In genomic region chr3:160886421-160886820, GRCh38 we compare ENCODE assay signal across 10 cellular contexts.
A peak's percentile ranks its signal among the peaks of the same experiment; 100 is the strongest.
DNase-seq lines count a peak whose midpoint lies in the region; ATAC-seq and TF ChIP-seq lines count a peak whose summit lies in the region.
"Had no signal": no experiment of that assay in that cellular context is flagged by ENCODE, and none has a peak within 500 bp of the region (broad histone marks: within the 10 kb centered on the region; RNA-seq: fewer than 3 reads in every experiment).

No MANE protein-coding gene starts in this region.

- peak; percentile 80 for ATAC-seq in GM19397 (IDR thresholded peaks at IDR 0.05; ENCODE audit: unreplicated experiment)
- ATAC-seq in HG02884 (IDR thresholded peaks at IDR 0.05; ENCODE audit: unreplicated experiment), result peak; percentile 81
- peak; percentile 89 for ATAC-seq in HG03575 (IDR thresholded peaks at IDR 0.05; ENCODE audit: extremely low read depth, insufficient number of reproducible peaks, low FRiP score, unreplicated experiment)

- WGBS in lower leg skin, 2 donors, result 69 to 100% methylated on average over 4 of the region's 4 CpGs

- intact Hi-C loops in lower leg skin (cut with DNase I; ENCODE audit: low total_unique reads), result no loop called here

- no peak overlapping the region for H3K4me3 ChIP-seq in lower leg skin (ENCODE audit: low read depth, poor library complexity, severe bottlenecking)
- H3K4me3 ChIP-seq: pancreas had no signal

- no peak for TF ChIP-seq POLR2A in lower leg skin (IDR thresholded peaks at IDR 0.05)

- DNase-seq in GM10266 (ENCODE audit: extremely low spot score) (peak; percentile 16), lower leg skin (ENCODE audit: low spot score in 2 of 2) (no peak), amygdala (lab: John Stamatoyannopoulos, UW) (no peak), nucleus accumbens (lab: John Stamatoyannopoulos, UW) (no peak), SIG-M5 treated with dmso at 0.1 percent for 504 hours (lab: John Stamatoyannopoulos, UW; ENCODE audit: unreplicated experiment) (no peak)
- DNase-seq: activated CD4-positive, alpha-beta T cell treated with anti-CD3 and anti-CD28 coated beads, Interleukin-2, amount 50 U/mL, for 1 hour had no signal

- no peak for TF ChIP-seq CTCF in GM10266 (IDR thresholded peaks at IDR 0.05; ENCODE audit: control insufficient read depth, insufficient read depth, low read depth, missing control alignments)
- no peak for TF ChIP-seq CTCF in lower leg skin (IDR thresholded peaks at IDR 0.05)
